9 cellular contexts compared by ENCODE assay signal in genomic region chr1:221712776-221713431, GRCh38. TPM values are rescaled to one million over a fixed set of nuclear protein-coding genes. Genes with fewer than 3 reads are reported as not detected.
DNase-seq lines count a peak whose midpoint lies in the region; ATAC-seq, FAIRE-seq and TF ChIP-seq lines count a peak whose summit lies in the region.
"Had no signal": no experiment of that assay in that cellular context is flagged by ENCODE, and none has a peak within 500 bp of the region (broad histone marks: within the 10 kb centered on the region; RNA-seq: fewer than 3 reads in every experiment).

No MANE protein-coding gene starts in this region.

- no peaks in the 10 kb centered on the region for H3K79me2 ChIP-seq in H1 (ENCODE audit: control insufficient read depth in 1 of 2, insufficient read depth in 2 of 2, low read length in 2 of 2)

- peak overlapping the region; percentile 18; the same call in 1 of the 2 replicates for H2BK15ac ChIP-seq in H1 (ENCODE audit: low read length)

- no peak overlapping the region for H4K91ac ChIP-seq in H1 (replicated peaks; ENCODE audit: insufficient read length, low read length)

- no peak overlapping the region for H3K4ac ChIP-seq in H1 (replicated peaks; ENCODE audit: insufficient read length, low read depth, low read length)

- H3K36me3 ChIP-seq in H1 (ENCODE audit: control insufficient read depth in 2 of 4, insufficient read depth in 4 of 4, low read length in 3 of 4): no peaks in the 10 kb centered on the region
- H3K36me3 ChIP-seq: upper lobe of left lung had no signal

- H3K18ac ChIP-seq in H1 (ENCODE audit: extremely low read depth, low read length): no peak overlapping the region

- H2AK5ac ChIP-seq in H1 (ENCODE audit: low read depth, low read length): no peak overlapping the region

- no peak overlapping the region for H3K56ac ChIP-seq in H1 (replicated peaks; ENCODE audit: insufficient read length, low read depth, low read length)

- H3K4me1 ChIP-seq in H1 (replicated peaks in 1 of 4; ENCODE audit: control insufficient read depth in 3 of 4, insufficient read depth in 4 of 4, low read length in 3 of 4): peaks cover 5 to 18% (median 15%) of the 10 kb centered on the region in 4 experiments; a peak in 5 of 7 replicates

- TF ChIP-seq RAD21 in H1 (IDR thresholded peaks at IDR 0.05 in 1 of 2, conservative IDR thresholded peaks at IDR 0.05 in 1 of 2; ENCODE audit: low read depth in 2 of 2, low read length in 2 of 2): no peak

- ATAC-seq in HG03135 (IDR thresholded peaks at IDR 0.05; ENCODE audit: unreplicated experiment): peak; percentile 49

- no peak overlapping the region for H3K27ac ChIP-seq in H1 (ENCODE audit: low read depth, low read length)

- 95% methylated on average over 3 of the region's 3 CpGs; no CpG with 5 or more reads in 1 of the 2 experiments for WGBS in H1 (ENCODE audit: extremely low coverage in 1 of 2, insufficient coverage in 1 of 2, insufficient read length in 1 of 2, insufficient replicate concordance in 2 of 2, low coverage in 1 of 2, low lambda C conversion rate in 2 of 2, missing lambda C conversion rate in 1 of 2), 2 experiments

- TF ChIP-seq EP300 in H1 (IDR thresholded peaks at IDR 0.05; ENCODE audit: borderline replicate concordance in 1 of 2, low read depth in 2 of 2, low read length in 2 of 2): no peak

- DNase-seq in NK-92 treated with Interleukin-12 subunit alpha and Interleukin-12 subunit beta, amount 100 ng/mL, for 24 hours (lab: John Stamatoyannopoulos, UW): peak; percentile 77
- no peak for DNase-seq in NK-92 (lab: John Stamatoyannopoulos, UW; ENCODE audit: unreplicated experiment)
- DNase-seq in activated CD4-positive, CD25-positive, alpha-beta regulatory T cell treated with anti-CD3 and anti-CD28 coated beads, Interleukin-2, amount 50 U/mL, for 72 hours: peak; percentile 74
- no peak for DNase-seq in H1 (ENCODE audit: low read depth in 1 of 2, low spot score in 2 of 2)
- peak; percentile 66 to 68 for DNase-seq in stimulated activated CD8-positive, alpha-beta memory T cell treated with anti-CD3 and anti-CD28 coated beads, Interleukin-2, amount 100 ng/mL, for 1 hour (ENCODE audit: low read depth in 2 of 2)
- DNase-seq in GOT3 (lab: John Stamatoyannopoulos, UW): no peak
- DNase-seq in iPS-NIHi7 (ENCODE audit: extremely low spot score): no peak

- H3K23me2 ChIP-seq in H1 (ENCODE audit: low read depth, low read length): no peaks in the 10 kb centered on the region

- POLR2A ChIA-PET in H1 (lab: Charles Lee; ENCODE audit: partially characterized antibody): no interaction called here

- peaks cover 9 to 19% (median 18%) of the 10 kb centered on the region in 4 experiments for H3K27me3 ChIP-seq in H1 (replicated peaks in 1 of 4; ENCODE audit: control insufficient read depth in 3 of 4, extremely low read depth in 1 of 4, insufficient read depth in 3 of 4, low read length in 3 of 4)
- H3K27me3 ChIP-seq: upper lobe of left lung had no signal

- H4K5ac ChIP-seq in H1 (ENCODE audit: insufficient read length, low read depth, low read length): no peak overlapping the region

- no peak for TF ChIP-seq POLR2A in H1 (IDR thresholded peaks at IDR 0.05; ENCODE audit: control extremely low read depth in 1 of 2, low read depth in 2 of 2, low read length in 2 of 2)

- no peak overlapping the region for H4K8ac ChIP-seq in H1 (ENCODE audit: extremely low read depth, insufficient read depth, low read length)

- H3K4me2 ChIP-seq in H1 (ENCODE audit: insufficient read depth in 1 of 2, low read depth in 2 of 2, low read length in 2 of 2): no peak overlapping the region

- no peaks in the 10 kb centered on the region for H3K9me3 ChIP-seq in H1 (ENCODE audit: insufficient read depth in 2 of 2, low read depth in 1 of 2, low read length in 1 of 2)
- H3K9me3 ChIP-seq: upper lobe of left lung had no signal

- no peak for TF ChIP-seq CTCF in H1 (IDR thresholded peaks at IDR 0.05; ENCODE audit: control extremely low read depth in 1 of 3, insufficient read depth in 1 of 3, low read depth in 1 of 3, low read length in 3 of 3)

- no peak overlapping the region for H2BK120ac ChIP-seq in H1 (replicated peaks; ENCODE audit: low read depth, low read length)

- H4K20me1 ChIP-seq in H1 (replicated peaks in 1 of 2; ENCODE audit: control insufficient read depth in 1 of 2, insufficient read depth in 2 of 2, low read length in 2 of 2): peaks cover 0 to 5% of the 10 kb centered on the region in 2 experiments

- H2BK20ac ChIP-seq in H1 (ENCODE audit: low read length): 0 out of 2 replicates have a peak overlapping the region, but pooled peaks have one; percentile 81

- CTCF ChIA-PET in H1 (lab: Charles Lee; ENCODE audit: partially characterized antibody): interaction anchor here (0.7 to 1.8 kb wide), 3 partner anchors 12 to 172 kb away, joined by 3 read pairs; no protein-coding TSS in a partner anchor

- no peaks in the 10 kb centered on the region for H3K79me1 ChIP-seq in H1 (ENCODE audit: low read depth, low read length)

- H2BK12ac ChIP-seq in H1 (ENCODE audit: low read depth, low read length): 0 out of 2 replicates have a peak overlapping the region, but pooled peaks have one; percentile 69

- FAIRE-seq in H1 (lab: Jason Lieb, UNC): no peak

- H3K14ac ChIP-seq in H1 (ENCODE audit: insufficient read length): no peak overlapping the region

- no peak overlapping the region for H3K23ac ChIP-seq in H1 (ENCODE audit: insufficient read length)

- H3K9ac ChIP-seq in H1 (replicated peaks in 1 of 4; ENCODE audit: extremely low read depth in 1 of 4, low read depth in 3 of 4, low read length in 3 of 4): no peak overlapping the region

- H3K4me3 ChIP-seq in H1 (ENCODE audit: extremely low read depth in 1 of 4, insufficient read depth in 2 of 4, low read depth in 3 of 4, low read length in 4 of 4): no peak overlapping the region
- H3K4me3 ChIP-seq: upper lobe of left lung had no signal

- no peak overlapping the region for H2BK5ac ChIP-seq in H1 (ENCODE audit: low read depth, low read length)

- 0 out of 2 replicates have a peak overlapping the region, but pooled peaks have one; percentile 14 for H2AFZ ChIP-seq in H1 (ENCODE audit: low read length)

TF ChIP-seq in H1, 55 proteins besides CTCF, POLR2A, EP300 and RAD21:
- no peak for TF ChIP-seq TAF1 (IDR thresholded peaks at IDR 0.05; ENCODE audit: low read depth, low read length)
- TF ChIP-seq SRF (IDR thresholded peaks at IDR 0.05; ENCODE audit: low read depth, low read length): no peak
- no peak for TF ChIP-seq HDAC2 (IDR thresholded peaks at IDR 0.05; ENCODE audit: borderline replicate concordance in 1 of 2, low read depth in 2 of 2, low read length in 2 of 2)
- no peak for TF ChIP-seq YY1 (IDR thresholded peaks at IDR 0.05; ENCODE audit: low read depth, low read length)
- no peak for TF ChIP-seq USF2 (IDR thresholded peaks at IDR 0.05; ENCODE audit: low read length)
- no peak for TF ChIP-seq MAFK (IDR thresholded peaks at IDR 0.05; ENCODE audit: low read depth, low read length)
- no peak for TF ChIP-seq EZH2 (IDR thresholded peaks at IDR 0.05; ENCODE audit: low read depth, low read length, severe bottlenecking)
- no peak for TF ChIP-seq PHF8 (conservative IDR thresholded peaks at IDR 0.05; ENCODE audit: low read depth, low read length)
- no peak for TF ChIP-seq SIN3A (conservative IDR thresholded peaks at IDR 0.05 in 1 of 2, IDR thresholded peaks at IDR 0.05 in 1 of 2; ENCODE audit: low read depth in 1 of 2, low read length in 2 of 2)
- TF ChIP-seq ATF2 (IDR thresholded peaks at IDR 0.05; ENCODE audit: low read length): no peak
- no peak for TF ChIP-seq CREB1 (IDR thresholded peaks at IDR 0.05)

RNA-seq across cellular contexts. Expression of gene DUSP10, which starts 29.0 kb away (rescaled TPM):
- 1.2 and 1.5 TPM in 2 replicates for total RNA-seq in H1 (2021; fragmentation: NEBNext Ultra II Directional; extraction: Animal tissue kit (Norgen Biotek cat#: 25700))
- polyA plus RNA-seq in H1 (2011; rRNA removed): 1.2 and 1.6 TPM in 2 replicates
- polyA plus RNA-seq in H1 (2011; cell fraction: cytosol; rRNA removed): 1.6 TPM
- polyA plus RNA-seq in H1 (2011; cell fraction: nucleus; rRNA removed): 2.2 TPM
- 0.59 to 1.1 TPM (median 0.71 TPM) in 4 replicates for polyA plus RNA-seq in H1 (2012, experiment 1 of 2)
- 0.25 TPM for polyA plus RNA-seq in H1 (2012, experiment 2 of 2)
- 0.75 TPM for polyA plus RNA-seq in H1 (2013, experiment 1 of 2)
- 0.92 TPM for polyA plus RNA-seq in H1 (2013, experiment 2 of 2)
- 2.4 and 3.1 TPM in 2 replicates for polyA minus RNA-seq in H1 (2011; rRNA and poly(A)+ RNA removed)
- 1.5 TPM for polyA minus RNA-seq in H1 (2011; cell fraction: cytosol; rRNA and poly(A)+ RNA removed)
- polyA minus RNA-seq in H1 (2011; cell fraction: nucleus; rRNA and poly(A)+ RNA removed): 4.6 TPM

Comparison
In these comparisons a context has a peak if more than half of its experiments do, and no peak if none do; other contexts are left out.
1. DNase-seq: peak in NK-92 treated with Interleukin-12 subunit alpha and Interleukin-12 subunit beta, amount 100 ng/mL, for 24 hours (single experiment), activated CD4-positive, CD25-positive, alpha-beta regulatory T cell treated with anti-CD3 and anti-CD28 coated beads, Interleukin-2, amount 50 U/mL, for 72 hours (single experiment) and stimulated activated CD8-positive, alpha-beta memory T cell treated with anti-CD3 and anti-CD28 coated beads, Interleukin-2, amount 100 ng/mL, for 1 hour (2 of 2); none in NK-92 (single experiment), H1 (0 of 2), GOT3 (single experiment) and iPS-NIHi7 (single experiment).